Comparison of ENCODE assay signal across 14 cellular contexts in genomic region chr11:1279674-1280055, GRCh38. TPM values are rescaled to one million over a fixed set of nuclear protein-coding genes. Genes with fewer than 3 reads are reported as not detected.
DNase-seq lines count a peak whose midpoint lies in the region; ATAC-seq, FAIRE-seq and TF ChIP-seq lines count a peak whose summit lies in the region.
"Had no signal": no experiment of that assay in that cellular context is flagged by ENCODE, and none has a peak within 500 bp of the region (broad histone marks: within the 10 kb centered on the region; RNA-seq: fewer than 3 reads in every experiment).

No MANE protein-coding gene starts in this region.

- peaks cover 9% of the 10 kb centered on the region for H3K27me3 Mint-ChIP-seq in endothelial cell (ENCODE audit: unreplicated experiment)
- H3K27me3 Mint-ChIP-seq: CD4-positive, CD25-positive, alpha-beta regulatory T cell had no signal

- H3K36me3 Mint-ChIP-seq in endothelial cell (ENCODE audit: low read depth, unreplicated experiment) = peaks cover 15% of the 10 kb centered on the region

- no peaks in the 10 kb centered on the region for H3K4me1 ChIP-seq in HepG2 (ENCODE audit: insufficient read depth, low read length)

- H3K4me3 Mint-ChIP-seq in endothelial cell (ENCODE audit: unreplicated experiment) = no peak overlapping the region
- H3K4me3 Mint-ChIP-seq: CD4-positive, CD25-positive, alpha-beta regulatory T cell had no signal

- H3K4me1 Mint-ChIP-seq in endothelial cell (ENCODE audit: unreplicated experiment) = peaks cover 18% of the 10 kb centered on the region

- H3K79me2 ChIP-seq in HepG2 (ENCODE audit: insufficient read depth, low read length) = no peaks in the 10 kb centered on the region

- no peak overlapping the region for H2AFZ ChIP-seq in HepG2 (ENCODE audit: low read length)

- ATAC-seq in left cardiac atrium (no peak), HepG2 (no peak), HG02759 (IDR thresholded peaks at IDR 0.05; ENCODE audit: unreplicated experiment) (no peak)

- no peak overlapping the region for H3K4me3 ChIP-seq in HepG2 (replicated peaks in 1 of 3; ENCODE audit: insufficient read depth in 1 of 3, low read depth in 2 of 3, low read length in 3 of 3)
- H3K4me3 ChIP-seq: BLaER1 treated with 17β-estradiol and CSF1 and Interleukin-3, amounts not matched to agents 10 nM and 100 nM had no signal

- TF ChIP-seq CTCF in endothelial cell (IDR thresholded peaks at IDR 0.05; ENCODE audit: unreplicated experiment) = no peak
- no peak for TF ChIP-seq CTCF in HepG2 (CRISPR knock-in tag; IDR thresholded peaks at IDR 0.05)

- H3K27me3 ChIP-seq in HepG2 (ENCODE audit: control insufficient read depth in 1 of 2, insufficient read depth in 2 of 2, low read length in 2 of 2) = no peaks in the 10 kb centered on the region
- H3K27me3 ChIP-seq: BLaER1 treated with 17β-estradiol and CSF1 and Interleukin-3, amounts not matched to agents 10 nM and 100 nM had no signal

- H3K36me3 ChIP-seq in HepG2 (replicated peaks in 1 of 2; ENCODE audit: control insufficient read depth in 1 of 2, insufficient read depth in 2 of 2, low read length in 2 of 2) = peaks cover 30 to 66% of the 10 kb centered on the region in 2 experiments; a peak in 4 of 5 replicates

- DNase-seq in left cardiac atrium (peak; percentile 18), cardiac septum (ENCODE audit: low spot score) (no peak), endothelial cell (ENCODE audit: low spot score) (no peak), HepG2 (ENCODE audit: low spot score) (no peak), midbrain (lab: John Stamatoyannopoulos, UW) (no peak), SKM-1 treated with dmso at 0.1 percent for 144 hours (lab: John Stamatoyannopoulos, UW; ENCODE audit: unreplicated experiment) (no peak)
- DNase-seq: ACHN; CD4-positive, CD25-positive, alpha-beta regulatory T cell; DMS53; GF-D8 had no signal

- no peak overlapping the region for H3K9ac ChIP-seq in HepG2 (ENCODE audit: insufficient read depth, low read depth, low read length)
- H3K9ac ChIP-seq: BLaER1 treated with 17β-estradiol and CSF1 and Interleukin-3, amounts not matched to agents 10 nM and 100 nM had no signal

- H3K27ac Mint-ChIP-seq in endothelial cell (ENCODE audit: unreplicated experiment) = peak overlapping the region; percentile 94

- H3K4me2 ChIP-seq in HepG2 (ENCODE audit: low read depth, low read length) = no peak overlapping the region

- POLR2A ChIA-PET in HepG2 (lab: Yijun Ruan, JAX) = no interaction called here

- no peak for TF ChIP-seq EP300 in HepG2 (IDR thresholded peaks at IDR 0.05; ENCODE audit: low read depth in 2 of 2, low read length in 2 of 2)
- no peak for TF ChIP-seq EP300 in HepG2 (CRISPR knock-in tag; IDR thresholded peaks at IDR 0.05; ENCODE audit: borderline replicate concordance)

- in situ Hi-C loops in HepG2 (cut with HindIII; ENCODE audit: extremely low pct_ligation_motif_present, low pct_unique_long_range_greater_than_20kb) = no loop called here

- no peak for TF ChIP-seq POLR2A in HepG2 (IDR thresholded peaks at IDR 0.05; ENCODE audit: insufficient read depth in 1 of 2, low read depth in 2 of 2, low read length in 2 of 2)

- BruUV-seq in HepG2 (replicated peaks; lab: Mats Ljungman, UMichigan) = no TSS peak

- TF ChIP-seq RAD21 in HepG2 (CRISPR knock-in tag; IDR thresholded peaks at IDR 0.05) = no peak

- no peaks in the 10 kb centered on the region for H3K9me3 ChIP-seq in HepG2 (ENCODE audit: low read length)
- H3K9me3 ChIP-seq: BLaER1 treated with 17β-estradiol and CSF1 and Interleukin-3, amounts not matched to agents 10 nM and 100 nM had no signal

- no peak for FAIRE-seq in HepG2 (lab: Jason Lieb, UNC)
- FAIRE-seq: H54 had no signal

- H3K9me3 Mint-ChIP-seq in endothelial cell (ENCODE audit: unreplicated experiment) = no peaks in the 10 kb centered on the region
- H3K9me3 Mint-ChIP-seq: CD4-positive, CD25-positive, alpha-beta regulatory T cell had no signal

- no peak overlapping the region for H3K27ac ChIP-seq in HepG2 (ENCODE audit: extremely low read length, insufficient read depth, low read length)
- H3K27ac ChIP-seq: BLaER1 treated with 17β-estradiol and CSF1 and Interleukin-3, amounts not matched to agents 10 nM and 100 nM had no signal

- intact Hi-C loops in left cardiac atrium (cut with DNase I) (no loop called here), cardiac septum (cut with DNase I) (no loop called here), HepG2 (cut with micrococcal nuclease; ENCODE audit: unreplicated experiment) (no loop called here)

- peaks cover 3% of the 10 kb centered on the region; the same call in 1 of the 2 replicates for H4K20me1 ChIP-seq in HepG2 (ENCODE audit: insufficient read depth, low read length)

- CTCF ChIA-PET in HepG2 (lab: Yijun Ruan, JAX; ENCODE audit: low intra/inter-chr PET ratio, low total read pairs) = no interaction called here

- 95% methylated on average over 14 of the region's 14 CpGs for WGBS in HepG2 (ENCODE audit: low lambda C conversion rate)

RNA-seq across cellular contexts. Expression of gene TOLLIP, which starts 29.8 kb away (rescaled TPM):
- total RNA-seq in left cardiac atrium (10 to 100 TPM; 43.4 to 50.8 TPM), cardiac septum (46.9 TPM), endothelial cell (ENCODE audit: unreplicated experiment) (65.3 TPM), HepG2 (2016; rRNA removed; fragmentation: Illumina TruSeq; extraction: Trizol) (19.4 and 25.9 TPM in 2 replicates)
- total RNA-seq in HepG2 (2016; cell fraction: cytosol; rRNA removed; fragmentation: Illumina TruSeq; extraction: Trizol; ENCODE audit: low read depth) = 21.8 and 24.1 TPM in 2 replicates
- total RNA-seq in HepG2 (2016; cell fraction: insoluble cytoplasmic fraction; rRNA removed; fragmentation: Illumina TruSeq; extraction: Trizol) = 18.0 and 24.4 TPM in 2 replicates
- 16.0 and 17.9 TPM in 2 replicates for total RNA-seq in HepG2 (2016; cell fraction: membrane; rRNA removed; fragmentation: Illumina TruSeq; extraction: Trizol)
- total RNA-seq in HepG2 (2016; cell fraction: nucleus; rRNA removed; fragmentation: Illumina TruSeq; extraction: Trizol) = 11.3 and 14.6 TPM in 2 replicates
- polyA plus RNA-seq in HepG2 (2011; rRNA removed) = 44.2 and 47.5 TPM in 2 replicates
- 27.1 and 38.7 TPM in 2 replicates for polyA plus RNA-seq in HepG2 (2011; cell fraction: cytosol; rRNA removed)
- 59.6 and 61.9 TPM in 2 replicates for polyA plus RNA-seq in HepG2 (2011; cell fraction: nucleus; rRNA removed)
- polyA plus RNA-seq in HepG2 (2012) = 31.4 and 32.5 TPM in 2 replicates
- 23.1 and 26.1 TPM in 2 replicates for polyA plus RNA-seq in HepG2 (2016; cell fraction: cytosol; fragmentation: Illumina TruSeq; extraction: Trizol; ENCODE audit: low read depth)
- 40.7 and 53.4 TPM in 2 replicates for polyA plus RNA-seq in HepG2 (2016; cell fraction: insoluble cytoplasmic fraction; fragmentation: Illumina TruSeq; extraction: Trizol; ENCODE audit: low read depth)
- 25.9 and 29.3 TPM in 2 replicates for polyA plus RNA-seq in HepG2 (2016; cell fraction: membrane; fragmentation: Illumina TruSeq; extraction: Trizol; ENCODE audit: low read depth)
- 27.5 and 35.7 TPM in 2 replicates for polyA plus RNA-seq in HepG2 (2016; cell fraction: nucleus; fragmentation: Illumina TruSeq; extraction: Trizol; ENCODE audit: insufficient read depth, low read depth)
- polyA minus RNA-seq in HepG2 (2011; rRNA and poly(A)+ RNA removed; ENCODE audit: low replicate concordance) = 19.2 and 101 TPM in 2 replicates
- polyA minus RNA-seq in HepG2 (2011; cell fraction: cytosol; rRNA and poly(A)+ RNA removed) = 14.2 and 15.4 TPM in 2 replicates
- 17.4 and 24.5 TPM in 2 replicates for polyA minus RNA-seq in HepG2 (2011; cell fraction: nucleus; rRNA and poly(A)+ RNA removed)

RNA-seq across cellular contexts. Expression of gene MUC5B, which starts 56.8 kb away (rescaled TPM):
- not detected for total RNA-seq in left cardiac atrium
- not detected for total RNA-seq in cardiac septum
- total RNA-seq in endothelial cell (ENCODE audit: unreplicated experiment) = not detected
- total RNA-seq in HepG2 (2016; rRNA removed; fragmentation: Illumina TruSeq; extraction: Trizol) = not detected in 2 replicates
- total RNA-seq in HepG2 (2016; cell fraction: cytosol; rRNA removed; fragmentation: Illumina TruSeq; extraction: Trizol; ENCODE audit: low read depth) = under 0.01 TPM in 1 of 2 replicates, not detected in the other
- total RNA-seq in HepG2 (2016; cell fraction: insoluble cytoplasmic fraction; rRNA removed; fragmentation: Illumina TruSeq; extraction: Trizol) = not detected in 2 replicates
- not detected in 2 replicates for total RNA-seq in HepG2 (2016; cell fraction: membrane; rRNA removed; fragmentation: Illumina TruSeq; extraction: Trizol)
- total RNA-seq in HepG2 (2016; cell fraction: nucleus; rRNA removed; fragmentation: Illumina TruSeq; extraction: Trizol) = not detected in 2 replicates
- 0.01 and 0.05 TPM in 2 replicates for polyA plus RNA-seq in HepG2 (2011; rRNA removed)
- polyA plus RNA-seq in HepG2 (2011; cell fraction: cytosol; rRNA removed) = under 0.01 and 0.01 TPM in 2 replicates
- 0.18 and 0.99 TPM in 2 replicates for polyA plus RNA-seq in HepG2 (2011; cell fraction: nucleus; rRNA removed)
- polyA plus RNA-seq in HepG2 (2012) = 2.3 and 3.1 TPM in 2 replicates
- polyA plus RNA-seq in HepG2 (2016; cell fraction: cytosol; fragmentation: Illumina TruSeq; extraction: Trizol; ENCODE audit: low read depth) = not detected in 2 replicates
- polyA plus RNA-seq in HepG2 (2016; cell fraction: insoluble cytoplasmic fraction; fragmentation: Illumina TruSeq; extraction: Trizol; ENCODE audit: low read depth) = not detected in 2 replicates
- polyA plus RNA-seq in HepG2 (2016; cell fraction: membrane; fragmentation: Illumina TruSeq; extraction: Trizol; ENCODE audit: low read depth) = not detected in 2 replicates
- polyA plus RNA-seq in HepG2 (2016; cell fraction: nucleus; fragmentation: Illumina TruSeq; extraction: Trizol; ENCODE audit: insufficient read depth, low read depth) = not detected in 2 replicates
- 0.02 and 0.06 TPM in 2 replicates for polyA minus RNA-seq in HepG2 (2011; rRNA and poly(A)+ RNA removed; ENCODE audit: low replicate concordance)
- polyA minus RNA-seq in HepG2 (2011; cell fraction: cytosol; rRNA and poly(A)+ RNA removed) = 0.69 TPM in 1 of 2 replicates, not detected in the other
- polyA minus RNA-seq in HepG2 (2011; cell fraction: nucleus; rRNA and poly(A)+ RNA removed) = 0.26 and 0.50 TPM in 2 replicates
- total RNA-seq: A172; CD4-positive, CD25-positive, alpha-beta regulatory T cell had no signal
- polyA plus RNA-seq: CD4-positive, CD25-positive, alpha-beta regulatory T cell had no signal
